ENCODE assay signal across 21 cellular contexts in the genomic region with DNA sequence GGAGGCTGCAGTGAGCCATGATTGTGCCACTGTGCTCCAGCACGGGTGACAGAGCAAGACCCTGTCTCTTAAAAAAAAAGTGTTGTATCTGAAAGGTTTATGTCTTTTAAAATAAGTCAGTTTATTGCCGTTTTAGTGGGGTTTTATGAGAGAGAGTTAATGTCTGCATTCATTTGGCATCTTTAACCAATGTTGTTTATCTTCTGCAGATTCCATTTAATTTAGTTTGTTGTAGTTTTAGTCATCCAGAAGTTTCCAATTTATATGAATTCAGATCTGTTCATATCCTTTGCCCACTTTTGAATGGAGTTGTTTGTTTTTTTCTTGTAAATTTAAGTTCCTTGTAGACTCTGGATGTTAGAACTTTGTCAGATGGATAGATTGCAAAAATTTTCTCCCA. TPM values are rescaled to one million over a fixed set of nuclear protein-coding genes. Genes with fewer than 3 reads are reported as not detected.
A peak's percentile ranks its signal among the peaks of the same experiment; 100 is the strongest.
DNase-seq lines count a peak whose midpoint lies in the region; ATAC-seq, FAIRE-seq and TF ChIP-seq lines count a peak whose summit lies in the region.
"Had no signal": no experiment of that assay in that cellular context is flagged by ENCODE, and none has a peak within 500 bp of the region (broad histone marks: within the 10 kb centered on the region; RNA-seq: fewer than 3 reads in every experiment).

No MANE protein-coding gene starts in this region.

- peaks cover 2% of the 10 kb centered on the region for H3K9me3 ChIP-seq in astrocyte (ENCODE audit: insufficient read depth, low read depth, low read length)
- H3K9me3 ChIP-seq: HAP-1 had no signal

- H3K79me2 ChIP-seq in astrocyte (ENCODE audit: insufficient read depth, low read length), result no peaks in the 10 kb centered on the region

- H3K4me1 ChIP-seq in astrocyte (ENCODE audit: insufficient read depth, low read length), result peaks cover 12% of the 10 kb centered on the region

- FAIRE-seq in GM18507 (lab: Jason Lieb, UNC) (peak; percentile 38), astrocyte (lab: Jason Lieb, UNC) (no peak)
- FAIRE-seq: GM12892 had no signal

- TF ChIP-seq CTCF in CD14-positive monocyte (IDR thresholded peaks at IDR 0.05) (no peak), astrocyte (IDR thresholded peaks at IDR 0.05; ENCODE audit: insufficient read depth, low read depth, low read length) (no peak), natural killer cell (IDR thresholded peaks at IDR 0.05) (no peak)

- no peak overlapping the region for H3K27ac ChIP-seq in astrocyte (ENCODE audit: low read depth, low read length)
- H3K27ac ChIP-seq: dorsolateral prefrontal cortex, esophagus muscularis mucosa had no signal

- peak overlapping the region; percentile 52 for H3K4me2 ChIP-seq in astrocyte (ENCODE audit: low read length)

- H3K36me3 ChIP-seq in astrocyte (ENCODE audit: insufficient read depth, low read length), result no peaks in the 10 kb centered on the region
- H3K36me3 ChIP-seq: HAP-1, transverse colon had no signal

- H3K27ac Mint-ChIP-seq in CD14-positive monocyte (peak overlapping the region; percentile 80 to 91 (median 86)), astrocyte (ENCODE audit: unreplicated experiment) (no peak overlapping the region), natural killer cell (peak overlapping the region; percentile 67 to 74)
- H3K27ac Mint-ChIP-seq: stimulated activated effector memory CD8-positive, alpha-beta T cell treated with anti-CD3 and anti-CD28 coated beads, Interleukin-12 subunit alpha, Interleukin-12 subunit beta, amount 100 ng/mL, for 72 hours had no signal

- H3K4me1 Mint-ChIP-seq in CD14-positive monocyte, result peaks cover 23% of the 10 kb centered on the region
- H3K4me1 Mint-ChIP-seq in astrocyte (ENCODE audit: low read depth, unreplicated experiment), result no peaks in the 10 kb centered on the region
- peaks cover 17 to 28% of the 10 kb centered on the region in 2 donors for H3K4me1 Mint-ChIP-seq in natural killer cell

- H3K27me3 Mint-ChIP-seq in CD14-positive monocyte (ENCODE audit: low read depth in 3 of 3) (no peaks in the 10 kb centered on the region), astrocyte (ENCODE audit: low read depth, unreplicated experiment) (no peaks in the 10 kb centered on the region), natural killer cell (ENCODE audit: low read depth in 2 of 2) (no peaks in the 10 kb centered on the region)

- H4K20me1 ChIP-seq in astrocyte (ENCODE audit: insufficient read depth, low read length), result no peaks in the 10 kb centered on the region

- no peak overlapping the region for H3K9ac ChIP-seq in astrocyte (ENCODE audit: low read length)

- no peaks in the 10 kb centered on the region for H3K27me3 ChIP-seq in astrocyte (ENCODE audit: insufficient read depth, low read length)
- H3K27me3 ChIP-seq: dorsolateral prefrontal cortex, esophagus muscularis mucosa, transverse colon had no signal

- TF ChIP-seq POLR2A in GM18505 (IDR thresholded peaks at IDR 0.05; ENCODE audit: borderline replicate concordance, extremely low read depth, insufficient read depth, insufficient read length), result no peak

- H3K4me3 ChIP-seq in astrocyte (ENCODE audit: insufficient read depth, low read depth, low read length), result no peak overlapping the region
- H3K4me3 ChIP-seq: esophagus muscularis mucosa, HAP-1, transverse colon had no signal

- peaks cover 34 to 35% of the 10 kb centered on the region in 2 donors for H3K36me3 Mint-ChIP-seq in CD14-positive monocyte
- H3K36me3 Mint-ChIP-seq in astrocyte (ENCODE audit: low read depth, unreplicated experiment), result peaks cover 5% of the 10 kb centered on the region
- peaks cover 24% of the 10 kb centered on the region for H3K36me3 Mint-ChIP-seq in natural killer cell

- H3K4me3 Mint-ChIP-seq in CD14-positive monocyte (peak overlapping the region in 1 of 2 donors; percentile 86), astrocyte (ENCODE audit: unreplicated experiment) (no peak overlapping the region), natural killer cell (peak overlapping the region; percentile 80)
- H3K4me3 Mint-ChIP-seq: stimulated activated effector memory CD8-positive, alpha-beta T cell treated with anti-CD3 and anti-CD28 coated beads, Interleukin-12 subunit alpha, Interleukin-12 subunit beta, amount 100 ng/mL, for 72 hours had no signal

- no peak for DNase-seq in CD14-positive monocyte (ENCODE audit: low spot score)
- DNase-seq in GM18507 (ENCODE audit: extremely low spot score, insufficient read length, low read depth), result no peak
- no peak for DNase-seq in astrocyte (ENCODE audit: low read depth)
- no peak for DNase-seq in natural killer cell
- DNase-seq in NCI-H82 (lab: John Stamatoyannopoulos, UW), result no peak
- no peak for DNase-seq in iPS-NIHi7 (ENCODE audit: extremely low spot score)
- DNase-seq: dorsolateral prefrontal cortex, head of caudate nucleus, lower lobe of right lung, NCI-H1436 treated with DMSO at 0.1 percent for 48 hours, NCI-H2171 treated with DMSO at 0.1 percent for 48 hours, NCI-H69, right cardiac atrium, transverse colon had no signal

- peaks cover 16 to 19% (median 17%) of the 10 kb centered on the region in 7 donors for H3K9me3 Mint-ChIP-seq in CD14-positive monocyte
- H3K9me3 Mint-ChIP-seq in astrocyte (ENCODE audit: unreplicated experiment), result peaks cover 14% of the 10 kb centered on the region
- peaks cover 5 to 8% of the 10 kb centered on the region in 2 donors for H3K9me3 Mint-ChIP-seq in natural killer cell

- no peak for ATAC-seq in natural killer cell
- no peak for ATAC-seq in GM21619 (IDR thresholded peaks at IDR 0.05; ENCODE audit: unreplicated experiment)
- no peak for ATAC-seq in GM18505 (IDR thresholded peaks at IDR 0.05; ENCODE audit: unreplicated experiment)
- ATAC-seq: lower lobe of right lung; right cardiac atrium; stimulated activated effector memory CD8-positive, alpha-beta T cell treated with anti-CD3 and anti-CD28 coated beads, Interleukin-12 subunit alpha, Interleukin-12 subunit beta, amount 100 ng/mL, for 72 hours had no signal

- intact Hi-C loops in CD14-positive monocyte (cut with micrococcal nuclease) (loop anchor here in 1 of 2 donors (5.0 to 10.0 kb wide), 2 partner anchors 37 to 55 kb away; a partner anchor contains a TSS), natural killer cell (cut with micrococcal nuclease) (loop anchor here (5.0 kb wide), 1 partner anchor 37 kb away; a partner anchor contains a TSS)

- H2AFZ ChIP-seq in astrocyte (ENCODE audit: low read depth, low read length), result no peak overlapping the region

RNA-seq across cellular contexts. Expression of a gene that starts 36.7 kb away (rescaled TPM):
- polyA plus RNA-seq in CD14-positive monocyte, result 10 to 100 TPM; 17.2 to 62.1 TPM
- 3.7 and 4.1 TPM in 2 replicates for total RNA-seq in astrocyte
- total RNA-seq in natural killer cell, result 10 to 100 TPM; 38.5 to 48.9 (median 41.1) TPM
- total RNA-seq: OCI-LY7 had no signal
